ENCODE assay signal across 13 cellular contexts in the genomic region with DNA sequence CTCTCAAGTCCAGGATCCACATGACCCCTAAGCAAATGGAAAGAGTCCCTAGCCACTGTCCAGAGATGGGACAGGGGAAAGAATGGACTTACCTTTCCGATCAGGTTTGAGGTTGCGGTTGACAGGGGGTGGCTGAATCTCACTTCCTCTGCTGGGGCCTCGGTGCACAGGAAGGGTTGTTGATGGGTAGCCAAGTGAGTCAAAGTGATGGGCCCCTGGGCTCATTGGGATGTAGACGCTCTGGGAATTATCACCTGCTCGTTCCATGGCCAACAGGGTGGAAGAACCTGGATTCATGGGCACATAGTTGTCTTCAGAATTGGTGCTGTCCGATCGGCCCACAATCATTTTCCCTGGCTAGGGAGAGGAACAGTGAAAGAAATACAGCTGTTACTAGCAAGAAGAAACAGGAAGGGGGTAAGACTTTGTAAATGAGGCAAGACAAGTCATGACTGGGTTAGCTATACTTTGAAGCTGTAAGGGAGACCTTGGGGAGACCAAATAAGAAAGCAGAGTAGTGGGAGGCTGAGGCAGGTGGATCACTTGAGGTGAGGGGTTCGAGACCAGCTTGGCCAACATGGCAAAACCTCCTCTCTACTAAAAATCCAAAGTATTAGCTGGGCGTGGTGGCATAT. TPM values are rescaled to one million over a fixed set of nuclear protein-coding genes. Genes with fewer than 3 reads are reported as not detected.
DNase-seq lines count a peak whose midpoint lies in the region; ATAC-seq, FAIRE-seq and TF ChIP-seq lines count a peak whose summit lies in the region.
"Had no signal": no experiment of that assay in that cellular context is flagged by ENCODE, and none has a peak within 500 bp of the region (broad histone marks: within the 10 kb centered on the region; RNA-seq: fewer than 3 reads in every experiment).

No MANE protein-coding gene starts in this region.

- H3K4me1 ChIP-seq in SK-N-SH (ENCODE audit: control insufficient read depth in 1 of 2, insufficient read depth in 2 of 2, low read depth in 1 of 2, low read length in 1 of 2), result peaks cover 0 to 7% of the 10 kb centered on the region in 2 experiments; a peak in 1 of 4 replicates

- H3K36me3 Mint-ChIP-seq in IgD-negative memory B cell, result peaks cover 18% of the 10 kb centered on the region

- H3K27me3 Mint-ChIP-seq in IgD-negative memory B cell, result no peaks in the 10 kb centered on the region

- no peak overlapping the region for H3K4me2 ChIP-seq in SK-N-SH

- 96% methylated on average over 7 of the region's 9 CpGs for WGBS in SK-N-SH (ENCODE audit: low lambda C conversion rate)

- H3K4me3 ChIP-seq in SK-N-SH (ENCODE audit: low read depth in 2 of 2, low read length in 1 of 2), result no peak overlapping the region
- H3K4me3 ChIP-seq: cardiac muscle cell, thyroid gland had no signal

- peak; percentile 87 for FAIRE-seq in GM19239 (lab: Jason Lieb, UNC)
- FAIRE-seq: D721Med had no signal

- H2AFZ ChIP-seq in SK-N-SH (ENCODE audit: low read depth), result no peak overlapping the region

- H3K9me3 Mint-ChIP-seq in IgD-negative memory B cell, result no peaks in the 10 kb centered on the region

- peak; percentile 49 for DNase-seq in GM10266 (ENCODE audit: extremely low spot score)
- DNase-seq in GM19239 (ENCODE audit: insufficient read length, low spot score), result peak; percentile 47
- DNase-seq in SK-N-SH, result no peak
- no peak for DNase-seq in OCI-M1 (lab: John Stamatoyannopoulos, UW)
- no peak for DNase-seq in COR-L47 (lab: John Stamatoyannopoulos, UW)
- no peak for DNase-seq in stimulated activated CD4-positive, alpha-beta T cell treated with anti-CD3 and anti-CD28 coated beads, Interleukin-2, amount 100 ng/mL, for 24 hours
- DNase-seq: NCI-H1417 treated with DMSO at 0.1 percent for 48 hours, SHP77, thyroid gland had no signal

- H3K36me3 ChIP-seq in SK-N-SH (replicated peaks in 1 of 2; ENCODE audit: control insufficient read depth in 1 of 2, insufficient read depth in 2 of 2, low read length in 1 of 2), result peaks cover 12 to 76% of the 10 kb centered on the region in 2 experiments

- H3F3A ChIP-seq in SK-N-SH (replicated peaks; ENCODE audit: insufficient read depth), result no peaks in the 10 kb centered on the region

- H3K9ac ChIP-seq in SK-N-SH, result no peak overlapping the region

- no peak for TF ChIP-seq RAD21 in SK-N-SH (IDR thresholded peaks at IDR 0.05; ENCODE audit: low read length)

- no peak for TF ChIP-seq EP300 in SK-N-SH (IDR thresholded peaks at IDR 0.05; ENCODE audit: borderline replicate concordance in 1 of 2, low read depth in 1 of 2, low read length in 1 of 2)

- no peaks in the 10 kb centered on the region for H3K27me3 ChIP-seq in SK-N-SH (ENCODE audit: insufficient read depth)
- H3K27me3 ChIP-seq: cardiac muscle cell, thyroid gland had no signal

- peaks cover 20 to 29% (median 27%) of the 10 kb centered on the region in 3 donors for H3K4me1 Mint-ChIP-seq in IgD-negative memory B cell

- no peaks in the 10 kb centered on the region for H3K79me2 ChIP-seq in SK-N-SH (ENCODE audit: insufficient read depth)

- no peaks in the 10 kb centered on the region for H3K9me2 ChIP-seq in SK-N-SH

- H3K27ac ChIP-seq in SK-N-SH (ENCODE audit: low read depth in 2 of 2, low read length in 1 of 2), result peak overlapping the region in 1 of 2 experiments; percentile 9; a peak in 1 of 4 replicates
- H3K27ac ChIP-seq: cardiac muscle cell, thyroid gland had no signal

- POLR2A ChIA-PET in SK-N-SH (lab: Yijun Ruan, JAX), result no interaction called here

- TF ChIP-seq CTCF in GM10266 (IDR thresholded peaks at IDR 0.05; ENCODE audit: control insufficient read depth, insufficient read depth, low read depth, missing control alignments), result no peak
- no peak for TF ChIP-seq CTCF in SK-N-SH (IDR thresholded peaks at IDR 0.05)

- peak overlapping the region; percentile 1 to 60 (median 1) for H3K27ac Mint-ChIP-seq in IgD-negative memory B cell

- H4K20me1 ChIP-seq in SK-N-SH (ENCODE audit: insufficient read depth), result no peaks in the 10 kb centered on the region

- CTCF ChIA-PET in SK-N-SH (lab: Yijun Ruan, JAX), result interaction anchor here (2.3 kb wide), 1 partner anchor 341 kb away, joined by 13 read pairs; no protein-coding TSS in a partner anchor

- H3K4me3 Mint-ChIP-seq in IgD-negative memory B cell, result peak overlapping the region; percentile 1 to 92 (median 72)

- peak; percentile 65 for ATAC-seq in HG02763 (IDR thresholded peaks at IDR 0.05; ENCODE audit: unreplicated experiment)

- no peaks in the 10 kb centered on the region for H3K9me3 ChIP-seq in SK-N-SH
- H3K9me3 ChIP-seq: thyroid gland had no signal

TF ChIP-seq in SK-N-SH, 30 proteins besides CTCF, POLR2A, EP300 and RAD21:
- TF ChIP-seq FOSL2 (IDR thresholded peaks at IDR 0.05; ENCODE audit: borderline replicate concordance, low read depth) (no peak), RFX5 (IDR thresholded peaks at IDR 0.05; ENCODE audit: low read length) (no peak), CHD2 (IDR thresholded peaks at IDR 0.05; ENCODE audit: low read length, partially characterized antibody) (no peak), YY1 (IDR thresholded peaks at IDR 0.05; ENCODE audit: low read depth) (no peak), FOXM1 (IDR thresholded peaks at IDR 0.05; ENCODE audit: low read depth) (no peak), SMC3 (IDR thresholded peaks at IDR 0.05; ENCODE audit: low read depth, low read length) (no peak), NFIC (IDR thresholded peaks at IDR 0.05; ENCODE audit: borderline replicate concordance) (no peak)
- TF ChIP-seq, protein P1, sequence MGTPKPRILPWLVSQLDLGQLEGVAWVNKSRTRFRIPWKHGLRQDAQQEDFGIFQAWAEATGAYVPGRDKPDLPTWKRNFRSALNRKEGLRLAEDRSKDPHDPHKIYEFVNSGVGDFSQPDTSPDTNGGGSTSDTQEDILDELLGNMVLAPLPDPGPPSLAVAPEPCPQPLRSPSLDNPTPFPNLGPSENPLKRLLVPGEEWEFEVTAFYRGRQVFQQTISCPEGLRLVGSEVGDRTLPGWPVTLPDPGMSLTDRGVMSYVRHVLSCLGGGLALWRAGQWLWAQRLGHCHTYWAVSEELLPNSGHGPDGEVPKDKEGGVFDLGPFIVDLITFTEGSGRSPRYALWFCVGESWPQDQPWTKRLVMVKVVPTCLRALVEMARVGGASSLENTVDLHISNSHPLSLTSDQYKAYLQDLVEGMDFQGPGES (IDR thresholded peaks at IDR 0.05; ENCODE audit: low read depth, low read length), result no peak
- TF ChIP-seq, protein P2, sequence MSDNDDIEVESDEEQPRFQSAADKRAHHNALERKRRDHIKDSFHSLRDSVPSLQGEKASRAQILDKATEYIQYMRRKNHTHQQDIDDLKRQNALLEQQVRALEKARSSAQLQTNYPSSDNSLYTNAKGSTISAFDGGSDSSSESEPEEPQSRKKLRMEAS (IDR thresholded peaks at IDR 0.05; ENCODE audit: low read depth), result no peak
- TF ChIP-seq, protein P3, sequence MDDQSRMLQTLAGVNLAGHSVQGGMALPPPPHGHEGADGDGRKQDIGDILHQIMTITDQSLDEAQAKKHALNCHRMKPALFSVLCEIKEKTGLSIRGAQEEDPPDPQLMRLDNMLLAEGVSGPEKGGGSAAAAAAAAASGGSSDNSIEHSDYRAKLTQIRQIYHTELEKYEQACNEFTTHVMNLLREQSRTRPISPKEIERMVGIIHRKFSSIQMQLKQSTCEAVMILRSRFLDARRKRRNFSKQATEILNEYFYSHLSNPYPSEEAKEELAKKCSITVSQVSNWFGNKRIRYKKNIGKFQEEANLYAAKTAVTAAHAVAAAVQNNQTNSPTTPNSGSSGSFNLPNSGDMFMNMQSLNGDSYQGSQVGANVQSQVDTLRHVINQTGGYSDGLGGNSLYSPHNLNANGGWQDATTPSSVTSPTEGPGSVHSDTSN (IDR thresholded peaks at IDR 0.05), result no peak

RNA-seq across cellular contexts. Expression of a gene that starts 34.7 kb away (rescaled TPM):
- polyA plus RNA-seq in IgD-negative memory B cell, result 0.30 TPM
- polyA plus RNA-seq in SK-N-SH (2012; rRNA removed), result 8.0 and 8.4 TPM in 2 replicates
- polyA plus RNA-seq in SK-N-SH (2012; cell fraction: cytosol; rRNA removed), result 4.4 and 5.3 TPM in 2 replicates
- 32.8 and 39.6 TPM in 2 replicates for polyA plus RNA-seq in SK-N-SH (2012; cell fraction: nucleus; rRNA removed)

RNA-seq across cellular contexts. Expression of a gene that starts 35.0 kb away (rescaled TPM):
- 1.9 TPM for polyA plus RNA-seq in IgD-negative memory B cell
- 5.0 and 7.5 TPM in 2 replicates for polyA plus RNA-seq in SK-N-SH (2012; rRNA removed)
- 4.9 and 5.3 TPM in 2 replicates for polyA plus RNA-seq in SK-N-SH (2012; cell fraction: cytosol; rRNA removed)
- 5.3 and 12.7 TPM in 2 replicates for polyA plus RNA-seq in SK-N-SH (2012; cell fraction: nucleus; rRNA removed)

Comparison
In these comparisons a context has a peak if more than half of its experiments do, and no peak if none do; other contexts are left out.
1. DNase-seq: peak in GM10266 (single experiment) and GM19239 (single experiment); none in SK-N-SH (single experiment), OCI-M1 (single experiment), COR-L47 (single experiment) and stimulated activated CD4-positive, alpha-beta T cell treated with anti-CD3 and anti-CD28 coated beads, Interleukin-2, amount 100 ng/mL, for 24 hours (0 of 2).